In the genomic region with DNA sequence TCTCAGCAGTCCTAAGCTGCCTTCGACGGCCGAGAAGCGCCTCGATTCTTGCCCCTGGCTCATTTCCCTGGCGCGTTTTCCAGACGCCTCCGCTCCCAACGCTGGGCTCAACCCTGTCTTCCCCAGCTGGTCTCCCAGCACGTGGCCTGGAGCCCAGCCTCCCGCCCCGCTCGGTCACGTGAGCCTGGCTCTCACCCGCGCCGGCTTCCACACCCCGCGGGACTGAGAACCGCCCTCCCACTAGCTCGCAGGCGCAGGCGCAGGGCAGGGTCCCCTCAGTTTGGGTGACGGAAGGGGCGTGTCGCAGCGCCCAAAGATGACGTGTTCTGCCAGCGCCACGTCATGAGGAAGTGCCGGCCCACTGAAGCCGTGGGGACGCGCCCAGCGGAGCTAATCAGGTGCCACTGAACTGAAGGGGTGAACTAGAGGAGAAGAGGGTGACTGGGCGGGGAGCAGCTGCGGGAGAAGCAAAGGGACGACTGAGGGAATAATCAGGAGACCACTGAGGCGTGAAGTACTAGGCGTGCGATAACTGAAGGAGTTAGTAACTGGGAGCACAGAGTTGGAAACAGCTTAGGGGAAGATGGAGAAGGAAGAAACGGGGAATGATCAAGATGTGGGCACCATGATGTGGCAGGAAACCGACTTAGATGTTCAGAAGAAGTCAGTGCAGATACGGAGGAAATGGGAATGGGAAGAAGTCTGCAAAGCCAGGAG, we compare ENCODE assay signal across 7 cellular contexts. TPM values are rescaled to one million over a fixed set of nuclear protein-coding genes. Genes with fewer than 3 reads are reported as not detected.
DNase-seq lines count a peak whose midpoint lies in the region; ATAC-seq, FAIRE-seq and TF ChIP-seq lines count a peak whose summit lies in the region.

A gene with protein sequence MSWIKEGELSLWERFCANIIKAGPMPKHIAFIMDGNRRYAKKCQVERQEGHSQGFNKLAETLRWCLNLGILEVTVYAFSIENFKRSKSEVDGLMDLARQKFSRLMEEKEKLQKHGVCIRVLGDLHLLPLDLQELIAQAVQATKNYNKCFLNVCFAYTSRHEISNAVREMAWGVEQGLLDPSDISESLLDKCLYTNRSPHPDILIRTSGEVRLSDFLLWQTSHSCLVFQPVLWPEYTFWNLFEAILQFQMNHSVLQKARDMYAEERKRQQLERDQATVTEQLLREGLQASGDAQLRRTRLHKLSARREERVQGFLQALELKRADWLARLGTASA (plus strand): TSS at position 343 of the 717 bp plus-strand sequence. CDS start 625 bp downstream, outside the sequence.

- peak within 1 kb of the TSS; percentile 90 for H3K4me2 ChIP-seq in astrocyte (ENCODE audit: low read length)

- ATAC-seq in GM18505 (IDR thresholded peaks at IDR 0.05; ENCODE audit: unreplicated experiment) (peak; percentile 92), HG02973 (IDR thresholded peaks at IDR 0.05; ENCODE audit: unreplicated experiment) (peak; percentile 90), right cardiac atrium (peak; percentile 99)

- H3K9me3 ChIP-seq in astrocyte (ENCODE audit: insufficient read depth, low read depth, low read length) (no peaks in the 10 kb centered on the region), right cardiac atrium (ENCODE audit: control insufficient read depth, low read length) (no peaks in the 10 kb centered on the region)

- H2AFZ ChIP-seq in astrocyte (ENCODE audit: low read depth, low read length) = peak within 1 kb of the TSS; percentile 78

- H3K9ac ChIP-seq in astrocyte (ENCODE audit: low read length) = peak within 1 kb of the TSS; percentile 93

- no peak for TF ChIP-seq CTCF in astrocyte (IDR thresholded peaks at IDR 0.05; ENCODE audit: insufficient read depth, low read depth, low read length)

- intact Hi-C loops in right cardiac atrium (cut with DNase I) = no loop called here

- no peaks in the 10 kb centered on the region for H3K36me3 Mint-ChIP-seq in astrocyte (ENCODE audit: low read depth, unreplicated experiment)

- peak within 1 kb of the TSS; percentile 97 for H3K4me3 Mint-ChIP-seq in astrocyte (ENCODE audit: unreplicated experiment)

- peaks cover 9% of the 10 kb centered on the region for H3K4me1 Mint-ChIP-seq in astrocyte (ENCODE audit: low read depth, unreplicated experiment)

- FAIRE-seq in astrocyte (lab: Jason Lieb, UNC) = no peak

- TF ChIP-seq POLR2A in GM18505 (IDR thresholded peaks at IDR 0.05; ENCODE audit: borderline replicate concordance, extremely low read depth, insufficient read depth, insufficient read length) = peak; percentile 91

- H3K4me1 ChIP-seq in astrocyte (ENCODE audit: insufficient read depth, low read length) (peaks cover 21% of the 10 kb centered on the region), right cardiac atrium (ENCODE audit: control insufficient read depth, insufficient read depth, low read length) (no peaks in the 10 kb centered on the region)

- H3K27me3 ChIP-seq in astrocyte (ENCODE audit: insufficient read depth, low read length) (no peaks in the 10 kb centered on the region), right cardiac atrium (ENCODE audit: control insufficient read depth, insufficient read depth) (no peaks in the 10 kb centered on the region)

- H3K9me3 Mint-ChIP-seq in astrocyte (ENCODE audit: unreplicated experiment) = no peaks in the 10 kb centered on the region

- H3K79me2 ChIP-seq in astrocyte (ENCODE audit: insufficient read depth, low read length) = peaks cover 24% of the 10 kb centered on the region

- no peaks in the 10 kb centered on the region for H3K27me3 Mint-ChIP-seq in astrocyte (ENCODE audit: low read depth, unreplicated experiment)

- H3K27ac ChIP-seq in astrocyte (ENCODE audit: low read depth, low read length) = peak within 1 kb of the TSS; percentile 69
- H3K27ac ChIP-seq in right cardiac atrium (ENCODE audit: low read length) = peak within 1 kb of the TSS; percentile 53

- H3K27ac Mint-ChIP-seq in astrocyte (ENCODE audit: unreplicated experiment) = peak within 1 kb of the TSS; percentile 87

- peaks cover 4% of the 10 kb centered on the region for H3K36me3 ChIP-seq in astrocyte (ENCODE audit: insufficient read depth, low read length)

- H3K4me3 ChIP-seq in astrocyte (ENCODE audit: insufficient read depth, low read depth, low read length) (peak within 1 kb of the TSS; percentile 94), right cardiac atrium (ENCODE audit: low read length) (peak within 1 kb of the TSS; percentile 80)

- H4K20me1 ChIP-seq in astrocyte (ENCODE audit: insufficient read depth, low read length) = peaks cover 9% of the 10 kb centered on the region

- under 1% methylated on average over 45 of the region's 45 CpGs for WGBS in right cardiac atrium

- DNase-seq in NCI-H2029 (lab: John Stamatoyannopoulos, UW) (peak; percentile 96), T-helper 22 cell (ENCODE audit: low read depth) (peak; percentile 95), astrocyte (ENCODE audit: low read depth) (peak; percentile 92), right cardiac atrium (peak; percentile 99 to 100 (median 99)), renal cortical epithelial cell (ENCODE audit: low read depth) (peak; percentile 91)

RNA-seq across cellular contexts. Expression of the gene that starts here (rescaled TPM):
- total RNA-seq in astrocyte (87.2 and 94.4 TPM in 2 replicates), right cardiac atrium (10 to 100 TPM; 27.0 to 34.0 (median 30.0) TPM), renal cortical epithelial cell (39.1 and 43.9 TPM in 2 replicates)
- 21.5 TPM for polyA plus RNA-seq in right cardiac atrium

Comparison
In these comparisons a context has a peak if more than half of its experiments do, and no peak if none do; other contexts are left out.
1. Peak in every context shown above with its lines: DNase-seq, ATAC-seq, H3K4me3 ChIP-seq and H3K27ac ChIP-seq.